9 cellular contexts compared by ENCODE assay signal in genomic region chr16:28538733-28539596, GRCh38. TPM values are rescaled to one million over a fixed set of nuclear protein-coding genes. Genes with fewer than 3 reads are reported as not detected.
DNase-seq lines count a peak whose midpoint lies in the region; ATAC-seq and TF ChIP-seq lines count a peak whose summit lies in the region.
"Had no signal": no experiment of that assay in that cellular context is flagged by ENCODE, and none has a peak within 500 bp of the region (broad histone marks: within the 10 kb centered on the region; RNA-seq: fewer than 3 reads in every experiment).

A gene with protein sequence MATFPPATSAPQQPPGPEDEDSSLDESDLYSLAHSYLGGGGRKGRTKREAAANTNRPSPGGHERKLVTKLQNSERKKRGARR (minus strand): TSS chr16:28538974. CDS start chr16:28538907, 67 bp downstream.

- peak within 1 kb of the TSS; percentile 57 for H4K8ac ChIP-seq in mesenchymal stem cell (ENCODE audit: low read length)

- no peak within 1 kb of the TSS for H3K18ac ChIP-seq in mesenchymal stem cell (ENCODE audit: low read depth in 1 of 2, low read length in 2 of 2)

- peak within 1 kb of the TSS; percentile 97 for H3K9ac ChIP-seq in mesenchymal stem cell (ENCODE audit: low read length)

- H3K14ac ChIP-seq in mesenchymal stem cell (ENCODE audit: low read length in 2 of 2): no peak within 1 kb of the TSS

- H3K4me3 ChIP-seq in mesenchymal stem cell (ENCODE audit: insufficient read depth in 1 of 2, low read depth in 1 of 2, low read length in 2 of 2): peak within 1 kb of the TSS in 1 of 2 experiments; percentile 86
- no peak within 1 kb of the TSS for H3K4me3 ChIP-seq in effector memory CD4-positive, alpha-beta T cell (ENCODE audit: insufficient read depth, low read depth, low read length, poor library complexity, severe bottlenecking)

- peaks cover 0 to 30% of the 10 kb centered on the region in 2 experiments for H3K36me3 ChIP-seq in mesenchymal stem cell (ENCODE audit: control insufficient read depth in 1 of 2, insufficient read depth in 2 of 2, low read depth in 1 of 2, low read length in 2 of 2)
- no peaks in the 10 kb centered on the region for H3K36me3 ChIP-seq in effector memory CD4-positive, alpha-beta T cell (ENCODE audit: control insufficient read depth, insufficient read depth, low read length)

- H3K4me1 Mint-ChIP-seq in natural killer cell treated with Interleukin-12 subunit alpha and Interleukin-12 subunit beta and Interleukin-15 and Interleukin-18, amount 100 ng/mL, for 72 hours (ENCODE audit: low read depth in 2 of 2): peaks cover 18 to 23% of the 10 kb centered on the region in 2 donors
- peaks cover 17% of the 10 kb centered on the region in 2 donors for H3K4me1 Mint-ChIP-seq in natural killer cell
- peaks cover 56% of the 10 kb centered on the region for H3K4me1 Mint-ChIP-seq in dendritic cell treated with granulocyte-macrophage colony-stimulating factor and Interleukin-4, amounts not matched to agents 40 ng/mL and 50 ng/mL, for 4 days (ENCODE audit: low read depth)
- H3K4me1 Mint-ChIP-seq in type B pancreatic cell (ENCODE audit: unreplicated experiment): peaks cover 9% of the 10 kb centered on the region
- peaks cover 18 to 19% of the 10 kb centered on the region in 2 donors for H3K4me1 Mint-ChIP-seq in immature natural killer cell
- peaks cover 21% of the 10 kb centered on the region for H3K4me1 Mint-ChIP-seq in activated CD8-positive, alpha-beta memory T cell treated with anti-CD3 and anti-CD28 coated beads, Interleukin-2, amount 10 ng/mL, durations not matched to agents 7 days and 5 days

- no peaks in the 10 kb centered on the region for H3K79me1 ChIP-seq in mesenchymal stem cell (replicated peaks; ENCODE audit: low read length, poor library complexity, severe bottlenecking)

- H3K4me3 Mint-ChIP-seq in natural killer cell treated with Interleukin-12 subunit alpha and Interleukin-12 subunit beta and Interleukin-15 and Interleukin-18, amount 100 ng/mL, for 72 hours: no peak within 1 kb of the TSS
- H3K4me3 Mint-ChIP-seq in natural killer cell (no peak within 1 kb of the TSS), type B pancreatic cell (no peak within 1 kb of the TSS), immature natural killer cell (no peak within 1 kb of the TSS)
- peak within 1 kb of the TSS; percentile 41 for H3K4me3 Mint-ChIP-seq in dendritic cell treated with granulocyte-macrophage colony-stimulating factor and Interleukin-4, amounts not matched to agents 40 ng/mL and 50 ng/mL, for 4 days
- no peak within 1 kb of the TSS for H3K4me3 Mint-ChIP-seq in activated CD8-positive, alpha-beta memory T cell treated with anti-CD3 and anti-CD28 coated beads, Interleukin-2, amount 10 ng/mL, durations not matched to agents 7 days and 5 days

- peaks cover 6% of the 10 kb centered on the region for H3K9me3 Mint-ChIP-seq in natural killer cell treated with Interleukin-12 subunit alpha and Interleukin-12 subunit beta and Interleukin-15 and Interleukin-18, amount 100 ng/mL, for 72 hours
- H3K9me3 Mint-ChIP-seq in natural killer cell: no peaks in the 10 kb centered on the region
- no peaks in the 10 kb centered on the region for H3K9me3 Mint-ChIP-seq in dendritic cell treated with granulocyte-macrophage colony-stimulating factor and Interleukin-4, amounts not matched to agents 40 ng/mL and 50 ng/mL, for 4 days
- H3K9me3 Mint-ChIP-seq in type B pancreatic cell: no peaks in the 10 kb centered on the region
- no peaks in the 10 kb centered on the region for H3K9me3 Mint-ChIP-seq in immature natural killer cell
- H3K9me3 Mint-ChIP-seq in activated CD8-positive, alpha-beta memory T cell treated with anti-CD3 and anti-CD28 coated beads, Interleukin-2, amount 10 ng/mL, durations not matched to agents 7 days and 5 days (ENCODE audit: low read depth): no peaks in the 10 kb centered on the region

- H3K4ac ChIP-seq in mesenchymal stem cell (ENCODE audit: low read depth in 1 of 2, low read length in 2 of 2): no peak within 1 kb of the TSS

- H2AFZ ChIP-seq in mesenchymal stem cell (ENCODE audit: low read depth, low read length): no peak within 1 kb of the TSS

- H3K23ac ChIP-seq in mesenchymal stem cell (ENCODE audit: low read length in 2 of 2): no peak within 1 kb of the TSS

- peak within 1 kb of the TSS; percentile 67 for H4K91ac ChIP-seq in mesenchymal stem cell (ENCODE audit: low read length)

- H2BK5ac ChIP-seq in mesenchymal stem cell (ENCODE audit: low read depth, low read length, poor library complexity, severe bottlenecking): no peak within 1 kb of the TSS

- H3K27me3 ChIP-seq in mesenchymal stem cell (ENCODE audit: control insufficient read depth in 1 of 2, insufficient read depth in 1 of 2, low read length in 2 of 2): no peaks in the 10 kb centered on the region
- no peaks in the 10 kb centered on the region for H3K27me3 ChIP-seq in effector memory CD4-positive, alpha-beta T cell (replicated peaks; ENCODE audit: control insufficient read depth, insufficient read depth, low read length, poor library complexity, severe bottlenecking)

- WGBS in mesenchymal stem cell: 77% methylated on average over 21 of the region's 22 CpGs

- DNase-seq in natural killer cell treated with Interleukin-12 subunit alpha and Interleukin-12 subunit beta and Interleukin-15 and Interleukin-18, amount 100 ng/mL, for 72 hours (ENCODE audit: low spot score): no peak
- DNase-seq in natural killer cell: no peak
- DNase-seq in mesenchymal stem cell: peak; percentile 73
- no peak for DNase-seq in type B pancreatic cell (ENCODE audit: extremely low spot score, unreplicated experiment)
- no peak for DNase-seq in effector memory CD4-positive, alpha-beta T cell
- no peak for DNase-seq in immature natural killer cell
- no peak for DNase-seq in activated CD8-positive, alpha-beta memory T cell treated with anti-CD3 and anti-CD28 coated beads, Interleukin-2, amount 10 ng/mL, durations not matched to agents 7 days and 5 days
- DNase-seq: DND-41 had no signal

- H3K4me2 ChIP-seq in mesenchymal stem cell (ENCODE audit: low read length, poor library complexity, severe bottlenecking): no peak within 1 kb of the TSS

- no peak within 1 kb of the TSS for H2BK12ac ChIP-seq in mesenchymal stem cell (ENCODE audit: low read length in 2 of 2)

- H2BK120ac ChIP-seq in mesenchymal stem cell (ENCODE audit: low read depth, low read length): no peak within 1 kb of the TSS

- TF ChIP-seq CTCF in natural killer cell (IDR thresholded peaks at IDR 0.05): no peak
- no peak for TF ChIP-seq CTCF in type B pancreatic cell (conservative IDR thresholded peaks at IDR 0.05)

- H3K9me3 ChIP-seq in mesenchymal stem cell (ENCODE audit: control insufficient read depth, low read length): no peaks in the 10 kb centered on the region
- H3K9me3 ChIP-seq in effector memory CD4-positive, alpha-beta T cell (ENCODE audit: control insufficient read depth, low read length): no peaks in the 10 kb centered on the region

- H2BK15ac ChIP-seq in mesenchymal stem cell (ENCODE audit: low read depth, poor library complexity, severe bottlenecking): peak within 1 kb of the TSS; percentile 8

- ATAC-seq in natural killer cell treated with Interleukin-12 subunit alpha and Interleukin-12 subunit beta and Interleukin-15 and Interleukin-18, amount 100 ng/mL, for 72 hours: no peak
- no peak for ATAC-seq in natural killer cell
- no peak for ATAC-seq in activated CD8-positive, alpha-beta memory T cell treated with anti-CD3 and anti-CD28 coated beads, Interleukin-2, amount 10 ng/mL, durations not matched to agents 7 days and 5 days

- H3K36me3 Mint-ChIP-seq in natural killer cell treated with Interleukin-12 subunit alpha and Interleukin-12 subunit beta and Interleukin-15 and Interleukin-18, amount 100 ng/mL, for 72 hours: no peaks in the 10 kb centered on the region
- no peaks in the 10 kb centered on the region for H3K36me3 Mint-ChIP-seq in natural killer cell
- H3K36me3 Mint-ChIP-seq in dendritic cell treated with granulocyte-macrophage colony-stimulating factor and Interleukin-4, amounts not matched to agents 40 ng/mL and 50 ng/mL, for 4 days (ENCODE audit: low read depth): no peaks in the 10 kb centered on the region
- no peaks in the 10 kb centered on the region for H3K36me3 Mint-ChIP-seq in type B pancreatic cell
- peaks cover 0 to 7% (median 0%) of the 10 kb centered on the region in 3 donors for H3K36me3 Mint-ChIP-seq in immature natural killer cell
- no peaks in the 10 kb centered on the region for H3K36me3 Mint-ChIP-seq in activated CD8-positive, alpha-beta memory T cell treated with anti-CD3 and anti-CD28 coated beads, Interleukin-2, amount 10 ng/mL, durations not matched to agents 7 days and 5 days

- H3K27me3 Mint-ChIP-seq in natural killer cell treated with Interleukin-12 subunit alpha and Interleukin-12 subunit beta and Interleukin-15 and Interleukin-18, amount 100 ng/mL, for 72 hours: peaks cover 0 to 3% of the 10 kb centered on the region in 2 donors
- no peaks in the 10 kb centered on the region for H3K27me3 Mint-ChIP-seq in natural killer cell (ENCODE audit: low read depth in 2 of 2)
- no peaks in the 10 kb centered on the region for H3K27me3 Mint-ChIP-seq in dendritic cell treated with granulocyte-macrophage colony-stimulating factor and Interleukin-4, amounts not matched to agents 40 ng/mL and 50 ng/mL, for 4 days
- H3K27me3 Mint-ChIP-seq in type B pancreatic cell: no peaks in the 10 kb centered on the region
- peaks cover 0 to 4% (median 2%) of the 10 kb centered on the region in 3 donors for H3K27me3 Mint-ChIP-seq in immature natural killer cell (ENCODE audit: low read depth in 3 of 3)
- H3K27me3 Mint-ChIP-seq in activated CD8-positive, alpha-beta memory T cell treated with anti-CD3 and anti-CD28 coated beads, Interleukin-2, amount 10 ng/mL, durations not matched to agents 7 days and 5 days: no peaks in the 10 kb centered on the region

- peaks cover 3% of the 10 kb centered on the region for H3K4me1 ChIP-seq in mesenchymal stem cell (ENCODE audit: control insufficient read depth, insufficient read depth, low read depth, low read length)
- H3K4me1 ChIP-seq in effector memory CD4-positive, alpha-beta T cell (ENCODE audit: control insufficient read depth, insufficient read depth, low read length, poor library complexity, severe bottlenecking): peaks cover 9% of the 10 kb centered on the region

- CTCF ChIA-PET in activated CD8-positive, alpha-beta memory T cell treated with anti-CD3 and anti-CD28 coated beads, Interleukin-2, amount 10 ng/mL, durations not matched to agents 7 days and 5 days (lab: Charles Lee): no interaction called here

- peak within 1 kb of the TSS; percentile 7 to 31 for H3K27ac Mint-ChIP-seq in natural killer cell treated with Interleukin-12 subunit alpha and Interleukin-12 subunit beta and Interleukin-15 and Interleukin-18, amount 100 ng/mL, for 72 hours
- H3K27ac Mint-ChIP-seq in natural killer cell (no peak within 1 kb of the TSS), type B pancreatic cell (peak within 1 kb of the TSS; percentile 23), immature natural killer cell (peak within 1 kb of the TSS in 2 of 6 donors; percentile 13 to 72)
- peak within 1 kb of the TSS; percentile 48 for H3K27ac Mint-ChIP-seq in dendritic cell treated with granulocyte-macrophage colony-stimulating factor and Interleukin-4, amounts not matched to agents 40 ng/mL and 50 ng/mL, for 4 days
- H3K27ac Mint-ChIP-seq in activated CD8-positive, alpha-beta memory T cell treated with anti-CD3 and anti-CD28 coated beads, Interleukin-2, amount 10 ng/mL, durations not matched to agents 7 days and 5 days: no peak within 1 kb of the TSS

- intact Hi-C loops in natural killer cell (cut with micrococcal nuclease): no loop called here
- intact Hi-C loops in dendritic cell treated with granulocyte-macrophage colony-stimulating factor and Interleukin-4, amounts not matched to agents 40 ng/mL and 50 ng/mL, for 4 days (cut with micrococcal nuclease): no loop called here

- H3K27ac ChIP-seq in mesenchymal stem cell (ENCODE audit: low read length, poor library complexity, severe bottlenecking): no peak within 1 kb of the TSS
- no peak within 1 kb of the TSS for H3K27ac ChIP-seq in effector memory CD4-positive, alpha-beta T cell (ENCODE audit: insufficient read depth, low read length, poor library complexity, severe bottlenecking)

- no peak within 1 kb of the TSS for H2AK5ac ChIP-seq in mesenchymal stem cell (ENCODE audit: low read length, severe bottlenecking)

RNA-seq across cellular contexts. Expression of the gene that starts here (rescaled TPM):
- total RNA-seq in natural killer cell treated with Interleukin-12 subunit alpha and Interleukin-12 subunit beta and Interleukin-15 and Interleukin-18, amount 100 ng/mL, for 72 hours: not detected
- total RNA-seq in natural killer cell (not detected), type B pancreatic cell (ENCODE audit: low replicate concordance) (1.2 and 4.8 TPM in 2 replicates)
- 21.6 TPM for polyA plus RNA-seq in mesenchymal stem cell (2013, experiment 1 of 2)
- polyA plus RNA-seq in mesenchymal stem cell (2013, experiment 2 of 2): 21.0 TPM
- not detected for polyA plus RNA-seq in immature natural killer cell
- not detected for total RNA-seq in activated CD8-positive, alpha-beta memory T cell treated with anti-CD3 and anti-CD28 coated beads, Interleukin-2, amount 10 ng/mL, durations not matched to agents 7 days and 5 days

Comparison
In these comparisons a context has a peak if more than half of its experiments do, and no peak if none do; other contexts are left out.
1. H3K27ac Mint-ChIP-seq: peak in natural killer cell treated with Interleukin-12 subunit alpha and Interleukin-12 subunit beta and Interleukin-15 and Interleukin-18, amount 100 ng/mL, for 72 hours (2 of 2), dendritic cell treated with granulocyte-macrophage colony-stimulating factor and Interleukin-4, amounts not matched to agents 40 ng/mL and 50 ng/mL, for 4 days (single experiment) and type B pancreatic cell (single experiment); none in natural killer cell (0 of 2) and activated CD8-positive, alpha-beta memory T cell treated with anti-CD3 and anti-CD28 coated beads, Interleukin-2, amount 10 ng/mL, durations not matched to agents 7 days and 5 days (single experiment).